Comparison of ENCODE assay signal across 37 cellular contexts in genomic region chr15:99291643-99292042, GRCh38.
"Had no signal": no experiment of that assay in that cellular context is flagged by ENCODE, and none has a peak within 500 bp of the region (broad histone marks: within the 10 kb centered on the region; RNA-seq: fewer than 3 reads in every experiment).

No MANE protein-coding gene starts in this region.

- H3K9me3 ChIP-seq: ascending aorta had no signal

- H3K27ac ChIP-seq: ascending aorta, cardiac muscle cell, VCaP had no signal

- H3K4me3 ChIP-seq: ascending aorta, cardiac muscle cell had no signal

- H3K27ac Mint-ChIP-seq: activated B cell treated with CpG ODN at 0.5 μM for 24 hours; activated CD4-positive, alpha-beta memory T cell treated with anti-CD3 and anti-CD28 coated beads, Interleukin-2, amount 10 ng/mL, durations not matched to agents 7 days and 5 days; activated CD4-positive, alpha-beta T cell treated with anti-CD3 and anti-CD28 coated beads, Interleukin-2, amount 10 ng/mL, durations not matched to agents 24 days and 14 days; activated CD8-positive, alpha-beta memory T cell treated with anti-CD3 and anti-CD28 coated beads, Interleukin-2, amount 10 ng/mL, durations not matched to agents 7 days and 5 days; activated CD8-positive, alpha-beta T cell treated with anti-CD3 and anti-CD28 coated beads, Interleukin-2, amount 10 ng/mL, durations not matched to agents 7 days and 5 days; activated naive CD4-positive, alpha-beta T cell treated with anti-CD3 and anti-CD28 coated beads, Interleukin-2, amount 10 ng/mL, durations not matched to agents 7 days and 5 days; activated naive CD4-positive, alpha-beta T cell treated with anti-CD3 and anti-CD28 coated beads, Interleukin-2, amount 50 U/mL, for 24 hours; activated naive CD8-positive, alpha-beta T cell; activated naive CD8-positive, alpha-beta T cell treated with anti-CD3 and anti-CD28 coated beads, Interleukin-2, amount 10 ng/mL, durations not matched to agents 7 days and 5 days; activated naive CD8-positive, alpha-beta T cell treated with anti-CD3 and anti-CD28 coated beads, Interleukin-2, amount 50 U/mL, for 24 hours; activated T-cell treated with anti-CD3 and anti-CD28 coated beads, Interleukin-2, amount 50 U/mL, for 24 hours; activated T-helper 2 cell treated with anti-CD3 and anti-CD28 coated beads, Interferon-gamma antibody, Interleukin-2, Interleukin-4, amounts not matched to agents 10 μg/mL and 5 μg/mL and 100 μg/mL, durations not matched to agents 14 hours and 24 hours and 36 hours; brain; T-helper 1 cell treated with Interleukin-12 subunit alpha and Interleukin-12 subunit beta and Interleukin-4 antibody, amounts not matched to agents 30 μg/mL and 1 μg/mL, for 36 hours; T-helper 2 cell treated with Interferon-gamma antibody and Interleukin-4, amounts not matched to agents 5 μg/mL and 100 μg/mL, for 36 hours had no signal

- H3K4me1 Mint-ChIP-seq: activated naive CD4-positive, alpha-beta T cell treated with anti-CD3 and anti-CD28 coated beads, Interleukin-2, amount 50 U/mL, for 24 hours; activated naive CD8-positive, alpha-beta T cell treated with anti-CD3 and anti-CD28 coated beads, Interleukin-2, amount 50 U/mL, for 24 hours; brain; central memory CD8-positive, alpha-beta T cell had no signal

- H3K36me3 ChIP-seq: ascending aorta, cardiac muscle cell had no signal

- FAIRE-seq: bronchial epithelial cell, TTC549 had no signal

- H3K27me3 ChIP-seq: ascending aorta, cardiac muscle cell had no signal

- ATAC-seq: activated CD8-positive, alpha-beta memory T cell treated with anti-CD3 and anti-CD28 coated beads, Interleukin-2, amount 10 ng/mL, durations not matched to agents 7 days and 5 days; activated CD8-positive, alpha-beta T cell treated with anti-CD3 and anti-CD28 coated beads, Interleukin-2, amount 10 ng/mL, durations not matched to agents 7 days and 5 days; activated naive CD8-positive, alpha-beta T cell treated with anti-CD3 and anti-CD28 coated beads, Interleukin-2, amount 50 U/mL, for 24 hours had no signal

- H3K27me3 Mint-ChIP-seq: activated B cell treated with CpG ODN at 0.5 μM for 24 hours; activated CD4-positive, alpha-beta memory T cell treated with anti-CD3 and anti-CD28 coated beads, Interleukin-2, amount 10 ng/mL, durations not matched to agents 7 days and 5 days; activated CD4-positive, alpha-beta T cell treated with anti-CD3 and anti-CD28 coated beads, Interleukin-2, amount 10 ng/mL, durations not matched to agents 24 days and 14 days; activated CD8-positive, alpha-beta memory T cell treated with anti-CD3 and anti-CD28 coated beads, Interleukin-2, amount 10 ng/mL, durations not matched to agents 7 days and 5 days; activated naive CD4-positive, alpha-beta T cell treated with anti-CD3 and anti-CD28 coated beads, Interleukin-2, amount 10 ng/mL, durations not matched to agents 7 days and 5 days; activated naive CD4-positive, alpha-beta T cell treated with anti-CD3 and anti-CD28 coated beads, Interleukin-2, amount 50 U/mL, for 24 hours; activated naive CD8-positive, alpha-beta T cell; activated naive CD8-positive, alpha-beta T cell treated with anti-CD3 and anti-CD28 coated beads, Interleukin-2, amount 10 ng/mL, durations not matched to agents 7 days and 5 days; activated naive CD8-positive, alpha-beta T cell treated with anti-CD3 and anti-CD28 coated beads, Interleukin-2, amount 50 U/mL, for 24 hours; activated T-cell treated with anti-CD3 and anti-CD28 coated beads, Interleukin-2, amount 50 U/mL, for 24 hours; brain; central memory CD8-positive, alpha-beta T cell had no signal

- DNase-seq: activated B cell treated with CpG ODN at 0.5 μM for 24 hours; activated CD4-positive, alpha-beta memory T cell treated with anti-CD3 and anti-CD28 coated beads, Interleukin-2, amount 10 ng/mL, durations not matched to agents 7 days and 5 days; activated CD4-positive, alpha-beta T cell treated with anti-CD3 and anti-CD28 coated beads for 4 hours; activated CD4-positive, alpha-beta T cell treated with anti-CD3 and anti-CD28 coated beads, Interleukin-2, amount 10 ng/mL, durations not matched to agents 24 days and 14 days; activated CD4-positive, alpha-beta T cell treated with anti-CD3 and anti-CD28 coated beads, Interleukin-2, amount 50 U/mL, for 48 hours; activated CD4-positive, CD25-positive, alpha-beta regulatory T cell treated with anti-CD3 and anti-CD28 coated beads, Interleukin-2, amount 50 U/mL, for 72 hours; activated CD8-positive, alpha-beta memory T cell treated with anti-CD3 and anti-CD28 coated beads for 24 hours; activated CD8-positive, alpha-beta memory T cell treated with anti-CD3 and anti-CD28 coated beads, Interleukin-2, amount 10 ng/mL, durations not matched to agents 7 days and 5 days; activated CD8-positive, alpha-beta memory T cell treated with anti-CD3 and anti-CD28 coated beads, Interleukin-2, amount 50 U/mL, for 48 hours; activated CD8-positive, alpha-beta T cell treated with anti-CD3 and anti-CD28 coated beads, Interleukin-2, amount 10 ng/mL, durations not matched to agents 7 days and 5 days; activated effector memory CD4-positive, alpha-beta T cell treated with Interleukin-2 at 50 U/mL for 16 hours; activated gamma-delta T cell; activated naive CD4-positive, alpha-beta T cell treated with anti-CD3 and anti-CD28 coated beads, Interleukin-2, amount 10 ng/mL, durations not matched to agents 7 days and 5 days; activated naive CD4-positive, alpha-beta T cell treated with Interleukin-2 at 50 U/mL for 16 hours; activated naive CD8-positive, alpha-beta T cell treated with anti-CD3 and anti-CD28 coated beads, Interleukin-2, amount 10 ng/mL, durations not matched to agents 7 days and 5 days; activated naive CD8-positive, alpha-beta T cell treated with anti-CD3 and anti-CD28 coated beads, Interleukin-2, amount 50 U/mL, for 24 hours; activated T-cell treated with anti-CD3 and anti-CD28 coated beads, Interleukin-2, amount 50 U/mL, for 24 hours; activated T-cell treated with anti-CD3 and anti-CD28 coated beads, Interleukin-2, amount 50 U/mL, for 48 hours; amygdala; anterior cingulate cortex; caudate nucleus; cerebellar nuclear complex; T-helper 1 cell; T-helper 2 cell; T-helper 9 cell had no signal

- H3K4me3 Mint-ChIP-seq: activated B cell treated with CpG ODN at 0.5 μM for 24 hours; activated CD4-positive, alpha-beta memory T cell treated with anti-CD3 and anti-CD28 coated beads, Interleukin-2, amount 10 ng/mL, durations not matched to agents 7 days and 5 days; activated CD4-positive, alpha-beta T cell treated with anti-CD3 and anti-CD28 coated beads, Interleukin-2, amount 10 ng/mL, durations not matched to agents 24 days and 14 days; activated CD8-positive, alpha-beta memory T cell treated with anti-CD3 and anti-CD28 coated beads, Interleukin-2, amount 10 ng/mL, durations not matched to agents 7 days and 5 days; activated CD8-positive, alpha-beta T cell treated with anti-CD3 and anti-CD28 coated beads, Interleukin-2, amount 10 ng/mL, durations not matched to agents 7 days and 5 days; activated naive CD4-positive, alpha-beta T cell treated with anti-CD3 and anti-CD28 coated beads, Interleukin-2, amount 10 ng/mL, durations not matched to agents 7 days and 5 days; activated naive CD4-positive, alpha-beta T cell treated with anti-CD3 and anti-CD28 coated beads, Interleukin-2, amount 50 U/mL, for 24 hours; activated naive CD8-positive, alpha-beta T cell; activated naive CD8-positive, alpha-beta T cell treated with anti-CD3 and anti-CD28 coated beads, Interleukin-2, amount 10 ng/mL, durations not matched to agents 7 days and 5 days; activated naive CD8-positive, alpha-beta T cell treated with anti-CD3 and anti-CD28 coated beads, Interleukin-2, amount 50 U/mL, for 24 hours; activated T-cell treated with anti-CD3 and anti-CD28 coated beads, Interleukin-2, amount 50 U/mL, for 24 hours; brain; central memory CD8-positive, alpha-beta T cell; T-helper 1 cell treated with Interleukin-12 subunit alpha and Interleukin-12 subunit beta and Interleukin-4 antibody, amounts not matched to agents 30 μg/mL and 1 μg/mL, for 36 hours; T-helper 2 cell treated with Interferon-gamma antibody and Interleukin-4, amounts not matched to agents 5 μg/mL and 100 μg/mL, for 36 hours had no signal

- H3K9me3 Mint-ChIP-seq: central memory CD8-positive, alpha-beta T cell had no signal
